ENCODE assay signal across 22 cellular contexts in the genomic region with DNA sequence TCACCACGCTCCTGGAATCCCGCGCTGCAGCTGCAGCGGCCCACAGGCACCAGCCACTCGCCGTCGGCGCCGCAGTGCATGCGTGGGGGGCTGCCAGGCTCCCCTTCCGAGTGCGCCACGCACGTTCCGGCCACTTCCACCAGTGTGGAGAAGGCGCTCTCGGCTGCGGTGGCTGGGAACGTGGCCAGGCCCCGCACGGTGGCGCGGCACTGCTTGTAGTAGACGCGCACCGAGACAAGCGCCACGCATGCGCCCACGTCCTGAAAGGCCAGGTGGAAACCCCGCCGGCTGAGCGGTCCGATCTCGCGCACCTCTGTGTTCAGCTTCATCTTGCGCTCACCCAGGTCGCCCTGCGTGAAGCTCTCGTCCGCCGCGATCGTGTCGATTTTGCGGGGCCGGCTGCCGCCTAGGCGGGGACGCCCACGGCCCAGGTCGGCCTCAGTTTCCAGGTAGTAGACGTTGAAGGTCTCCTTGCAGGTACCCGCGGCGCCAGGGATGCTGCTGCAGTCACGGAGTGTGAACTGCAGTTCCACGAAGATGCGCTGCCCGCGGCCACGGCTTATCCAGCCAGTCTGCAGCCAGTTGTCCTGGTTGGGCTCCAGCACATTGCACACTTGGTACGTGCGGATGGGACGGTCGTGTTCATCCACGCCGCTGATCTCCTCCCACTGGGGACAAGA. TPM values are rescaled to one million over a fixed set of nuclear protein-coding genes. Genes with fewer than 3 reads are reported as not detected.
"Had no signal": no experiment of that assay in that cellular context is flagged by ENCODE, and none has a peak within 500 bp of the region (broad histone marks: within the 10 kb centered on the region; RNA-seq: fewer than 3 reads in every experiment).

No MANE protein-coding gene starts in this region.

- H3K4me1 Mint-ChIP-seq: nephron had no signal

- H3K27ac ChIP-seq: epithelial cell of prostate, esophagus muscularis mucosa, gastrocnemius medialis, heart right ventricle, left ventricle myocardium inferior had no signal

- H3K36me3 ChIP-seq: esophagus muscularis mucosa, gastrocnemius medialis, heart right ventricle, left ventricle myocardium inferior had no signal

- H3K27ac Mint-ChIP-seq: effector memory CD8-positive, alpha-beta T cell; nephron had no signal

- H3K4me3 ChIP-seq: esophagus muscularis mucosa, gastrocnemius medialis, heart right ventricle, left ventricle myocardium inferior, lung had no signal

- DNase-seq: cortex of kidney; effector memory CD8-positive, alpha-beta T cell; gastrocnemius medialis; heart right ventricle; hypothalamus; islet precursor cell; left ventricle myocardium inferior; mesenchymal stem cell; naive B cell; stimulated activated CD4-positive, alpha-beta T cell treated with anti-CD3 and anti-CD28 coated beads, Interleukin-2, amount 100 ng/mL, for 24 hours; stimulated activated CD4-positive, alpha-beta T cell treated with anti-CD3 and anti-CD28 coated beads, Interleukin-4, amount 100 ng/mL, for 4 hours; stimulated activated naive CD4-positive, alpha-beta T cell; trophoblast cell had no signal

- H3K4me1 ChIP-seq: gastrocnemius medialis, heart right ventricle, left ventricle myocardium inferior had no signal

- H3K9me3 ChIP-seq: esophagus muscularis mucosa, gastrocnemius medialis, heart right ventricle, left ventricle myocardium inferior had no signal

- ATAC-seq: effector memory CD8-positive, alpha-beta T cell; gastrocnemius medialis; heart right ventricle; sciatic nerve had no signal

- H3K4me3 Mint-ChIP-seq: effector memory CD8-positive, alpha-beta T cell; nephron had no signal

RNA-seq across cellular contexts. Expression of a gene that starts 3.4 kb away (rescaled TPM):
- total RNA-seq: fibroblast of villous mesenchyme, osteoblast, pulmonary artery endothelial cell, skeletal muscle tissue had no signal
